ENCODE assay signal across 14 cellular contexts in the genomic region with DNA sequence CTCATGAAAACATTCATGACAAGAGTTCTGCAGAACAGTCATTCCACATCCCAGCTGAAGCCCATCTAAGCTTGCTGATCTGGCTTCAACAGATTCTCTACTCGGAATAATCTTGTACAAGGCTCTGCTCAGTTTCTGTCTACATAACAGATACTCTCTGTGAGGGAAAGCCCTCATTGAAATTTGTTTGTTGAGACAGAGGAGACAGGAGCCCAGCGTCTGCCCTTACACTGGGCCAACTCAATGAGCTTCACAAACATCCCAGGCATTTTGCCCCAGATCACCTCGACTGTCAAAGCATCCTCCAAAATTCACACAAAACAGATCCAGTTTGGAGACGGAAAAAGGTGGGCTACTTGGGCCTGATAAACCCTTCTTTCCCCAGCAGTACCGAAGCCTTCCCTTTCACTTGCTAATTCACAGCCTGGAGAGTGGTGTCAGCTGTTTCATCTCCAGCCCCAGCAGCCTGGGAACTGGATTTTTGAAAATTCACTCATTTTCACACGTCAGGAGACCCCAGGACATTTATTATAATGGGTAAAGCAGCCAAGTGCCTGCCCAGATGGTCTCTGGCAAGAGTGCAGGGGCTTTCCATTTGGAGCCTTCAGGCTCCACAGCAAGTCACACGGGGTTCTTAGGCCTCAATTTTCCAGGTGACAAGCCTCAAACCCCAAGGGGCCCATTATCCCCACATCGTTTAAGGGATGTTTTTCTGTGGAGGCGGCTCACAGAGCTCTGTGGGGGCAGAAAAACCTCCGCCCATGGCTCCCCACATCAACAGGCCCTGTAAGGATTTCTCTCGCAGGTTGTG. TPM values are rescaled to one million over a fixed set of nuclear protein-coding genes. Genes with fewer than 3 reads are reported as not detected.
DNase-seq lines count a peak whose midpoint lies in the region; ATAC-seq and TF ChIP-seq lines count a peak whose summit lies in the region.
"Had no signal": no experiment of that assay in that cellular context is flagged by ENCODE, and none has a peak within 500 bp of the region (broad histone marks: within the 10 kb centered on the region; RNA-seq: fewer than 3 reads in every experiment).

No MANE protein-coding gene starts in this region.

- H3K27ac Mint-ChIP-seq in activated T-helper 1 cell treated with anti-CD3 and anti-CD28 coated beads, Interleukin-12 subunit alpha, Interleukin-12 subunit beta, Interleukin-2, Interleukin-4 antibody, amounts not matched to agents 30 ng/mL and 10 ng/mL and 1 ng/mL, durations not matched to agents 14 hours and 24 hours and 36 hours, result peak overlapping the region; percentile 67
- H3K27ac Mint-ChIP-seq in naive thymus-derived CD4-positive, alpha-beta T cell, result peak overlapping the region in 7 of 9 donors; percentile 26 to 88 (median 59)

- H3K27ac ChIP-seq in HEK293 (ENCODE audit: extremely low read depth, low read depth, low read length), result no peak overlapping the region
- H3K27ac ChIP-seq in naive thymus-derived CD4-positive, alpha-beta T cell (ENCODE audit: low read depth, low read length), result no peak overlapping the region
- H3K27ac ChIP-seq: A549 had no signal

- no peak for TF ChIP-seq CTCF in HEK293 (tag by site-specific recombination; IDR thresholded peaks at IDR 0.05)

- H3K27me3 Mint-ChIP-seq in activated T-helper 1 cell treated with anti-CD3 and anti-CD28 coated beads, Interleukin-12 subunit alpha, Interleukin-12 subunit beta, Interleukin-2, Interleukin-4 antibody, amounts not matched to agents 30 ng/mL and 10 ng/mL and 1 ng/mL, durations not matched to agents 14 hours and 24 hours and 36 hours (ENCODE audit: insufficient read depth), result no peaks in the 10 kb centered on the region
- no peaks in the 10 kb centered on the region for H3K27me3 Mint-ChIP-seq in naive thymus-derived CD4-positive, alpha-beta T cell

- peaks cover 17% of the 10 kb centered on the region for H3K36me3 Mint-ChIP-seq in activated T-helper 1 cell treated with anti-CD3 and anti-CD28 coated beads, Interleukin-12 subunit alpha, Interleukin-12 subunit beta, Interleukin-2, Interleukin-4 antibody, amounts not matched to agents 30 ng/mL and 10 ng/mL and 1 ng/mL, durations not matched to agents 14 hours and 24 hours and 36 hours (ENCODE audit: low read depth)
- H3K36me3 Mint-ChIP-seq in naive thymus-derived CD4-positive, alpha-beta T cell, result peaks cover 0 to 8% (median 0%) of the 10 kb centered on the region in 5 donors

- no peak overlapping the region for H3K4me3 Mint-ChIP-seq in activated T-helper 1 cell treated with anti-CD3 and anti-CD28 coated beads, Interleukin-12 subunit alpha, Interleukin-12 subunit beta, Interleukin-2, Interleukin-4 antibody, amounts not matched to agents 30 ng/mL and 10 ng/mL and 1 ng/mL, durations not matched to agents 14 hours and 24 hours and 36 hours
- H3K4me3 Mint-ChIP-seq in naive thymus-derived CD4-positive, alpha-beta T cell, result peak overlapping the region in 2 of 10 donors; percentile 6 to 32

- H3K4me3 ChIP-seq in HEK293 (ENCODE audit: low read depth, low read length), result no peak overlapping the region
- no peak overlapping the region for H3K4me3 ChIP-seq in naive thymus-derived CD4-positive, alpha-beta T cell (ENCODE audit: low read length)
- H3K4me3 ChIP-seq: A549, heart right ventricle had no signal

- H3K27me3 ChIP-seq in naive thymus-derived CD4-positive, alpha-beta T cell (ENCODE audit: control insufficient read depth in 2 of 2, insufficient read depth in 2 of 2, low read length in 2 of 2), result no peaks in the 10 kb centered on the region
- H3K27me3 ChIP-seq: heart right ventricle had no signal

- H3K4me1 Mint-ChIP-seq in activated T-helper 1 cell treated with anti-CD3 and anti-CD28 coated beads, Interleukin-12 subunit alpha, Interleukin-12 subunit beta, Interleukin-2, Interleukin-4 antibody, amounts not matched to agents 30 ng/mL and 10 ng/mL and 1 ng/mL, durations not matched to agents 14 hours and 24 hours and 36 hours (ENCODE audit: low read depth), result peaks cover 77% of the 10 kb centered on the region
- peaks cover 46 to 87% (median 77%) of the 10 kb centered on the region in 7 donors for H3K4me1 Mint-ChIP-seq in naive thymus-derived CD4-positive, alpha-beta T cell

- peaks cover 0 to 5% of the 10 kb centered on the region in 2 experiments; a peak in 1 of 3 replicates for H3K36me3 ChIP-seq in HEK293 (ENCODE audit: control insufficient read depth in 2 of 2, insufficient read depth in 1 of 2, low read length in 2 of 2)
- H3K36me3 ChIP-seq in naive thymus-derived CD4-positive, alpha-beta T cell (ENCODE audit: control insufficient read depth in 2 of 3, insufficient read depth in 3 of 3, low read length in 3 of 3), result no peaks in the 10 kb centered on the region

- CTCF ChIA-PET in HEK293 (lab: Yijun Ruan, JAX), result interaction anchor here (0.5 to 0.9 kb wide), 5 partner anchors 9 to 1167 kb away, joined by 3 read pairs; no protein-coding TSS in a partner anchor
- CTCF ChIA-PET in naive thymus-derived CD4-positive, alpha-beta T cell (lab: Charles Lee), result interaction anchor here (0.6 to 2.9 kb wide), 8 partner anchors 9 to 473 kb away, joined by 3 to 15 read pairs (median 4); no protein-coding TSS in a partner anchor

- POLR2A ChIA-PET in HEK293 (lab: Yijun Ruan, JAX), result interaction anchor here (2.2 kb wide), 1 partner anchor 8 kb away, joined by 10 read pairs; no protein-coding TSS in a partner anchor
- POLR2A ChIA-PET in naive thymus-derived CD4-positive, alpha-beta T cell (lab: Charles Lee), result interaction anchor here (0.9 to 3.8 kb wide), 4 partner anchors 9 to 73 kb away, joined by 3 to 31 read pairs (median 11); no protein-coding TSS in a partner anchor

- intact Hi-C loops in activated T-helper 1 cell treated with anti-CD3 and anti-CD28 coated beads, Interleukin-12 subunit alpha, Interleukin-12 subunit beta, Interleukin-2, Interleukin-4 antibody, amounts not matched to agents 30 ng/mL and 10 ng/mL and 1 ng/mL, durations not matched to agents 14 hours and 24 hours and 36 hours (cut with micrococcal nuclease), result no loop called here
- intact Hi-C loops in naive thymus-derived CD4-positive, alpha-beta T cell (cut with micrococcal nuclease), result no loop called here

- peaks cover 10% of the 10 kb centered on the region for H3K4me1 ChIP-seq in HEK293 (ENCODE audit: control insufficient read depth, insufficient read depth, low read length)
- H3K4me1 ChIP-seq in naive thymus-derived CD4-positive, alpha-beta T cell (ENCODE audit: control insufficient read depth in 2 of 2, insufficient read depth in 2 of 2, low read length in 2 of 2), result peaks cover 47 to 52% of the 10 kb centered on the region in 2 donors
- H3K4me1 ChIP-seq: A549 had no signal

- no peaks in the 10 kb centered on the region for H3K9me3 Mint-ChIP-seq in activated T-helper 1 cell treated with anti-CD3 and anti-CD28 coated beads, Interleukin-12 subunit alpha, Interleukin-12 subunit beta, Interleukin-2, Interleukin-4 antibody, amounts not matched to agents 30 ng/mL and 10 ng/mL and 1 ng/mL, durations not matched to agents 14 hours and 24 hours and 36 hours
- no peaks in the 10 kb centered on the region for H3K9me3 Mint-ChIP-seq in naive thymus-derived CD4-positive, alpha-beta T cell

- DNase-seq in NCI-H2107 (lab: John Stamatoyannopoulos, UW), result peak; percentile 44
- DNase-seq in NCI-H2107 treated with DMSO at 0.1 percent for 48 hours (lab: John Stamatoyannopoulos, UW; ENCODE audit: unreplicated experiment), result no peak
- no peak for DNase-seq in activated T-helper 1 cell treated with anti-CD3 and anti-CD28 coated beads, Interleukin-12 subunit alpha, Interleukin-12 subunit beta, Interleukin-2, Interleukin-4 antibody, amounts not matched to agents 30 ng/mL and 10 ng/mL and 1 ng/mL, durations not matched to agents 14 hours and 24 hours and 36 hours (ENCODE audit: low spot score)
- no peak for DNase-seq in naive thymus-derived CD4-positive, alpha-beta T cell
- DNase-seq in cortex of kidney (lab: John Stamatoyannopoulos, UW), result no peak
- DNase-seq: activated T-cell treated with anti-CD3 and anti-CD28 coated beads for 4 hours, heart right ventricle, SIG-M5, small intestine, trophoblast cell had no signal

- no peak for ATAC-seq in naive thymus-derived CD4-positive, alpha-beta T cell
- ATAC-seq in GM21447 (IDR thresholded peaks at IDR 0.05; ENCODE audit: unreplicated experiment) (no peak), GM18868 (IDR thresholded peaks at IDR 0.05; ENCODE audit: unreplicated experiment) (no peak)

- no peaks in the 10 kb centered on the region for H3K9me3 ChIP-seq in HEK293 (ENCODE audit: control insufficient read depth, insufficient read depth, low read depth, low read length)
- no peaks in the 10 kb centered on the region for H3K9me3 ChIP-seq in naive thymus-derived CD4-positive, alpha-beta T cell (ENCODE audit: control insufficient read depth in 2 of 3, low read length in 3 of 3)
- H3K9me3 ChIP-seq: A549, heart right ventricle had no signal

TF ChIP-seq in HEK293, 187 proteins besides CTCF, POLR2A, EP300 and RAD21 (continues in another document):
- TF ChIP-seq ZNF530 (tag by site-specific recombination; IDR thresholded peaks at IDR 0.05; ENCODE audit: low read depth) (no peak), WT1 (tag by site-specific recombination; IDR thresholded peaks at IDR 0.05) (no peak)
- TF ChIP-seq, protein P1, sequence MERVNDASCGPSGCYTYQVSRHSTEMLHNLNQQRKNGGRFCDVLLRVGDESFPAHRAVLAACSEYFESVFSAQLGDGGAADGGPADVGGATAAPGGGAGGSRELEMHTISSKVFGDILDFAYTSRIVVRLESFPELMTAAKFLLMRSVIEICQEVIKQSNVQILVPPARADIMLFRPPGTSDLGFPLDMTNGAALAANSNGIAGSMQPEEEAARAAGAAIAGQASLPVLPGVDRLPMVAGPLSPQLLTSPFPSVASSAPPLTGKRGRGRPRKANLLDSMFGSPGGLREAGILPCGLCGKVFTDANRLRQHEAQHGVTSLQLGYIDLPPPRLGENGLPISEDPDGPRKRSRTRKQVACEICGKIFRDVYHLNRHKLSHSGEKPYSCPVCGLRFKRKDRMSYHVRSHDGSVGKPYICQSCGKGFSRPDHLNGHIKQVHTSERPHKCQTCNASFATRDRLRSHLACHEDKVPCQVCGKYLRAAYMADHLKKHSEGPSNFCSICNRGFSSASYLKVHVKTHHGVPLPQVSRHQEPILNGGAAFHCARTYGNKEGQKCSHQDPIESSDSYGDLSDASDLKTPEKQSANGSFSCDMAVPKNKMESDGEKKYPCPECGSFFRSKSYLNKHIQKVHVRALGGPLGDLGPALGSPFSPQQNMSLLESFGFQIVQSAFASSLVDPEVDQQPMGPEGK (tag by site-specific recombination; IDR thresholded peaks at IDR 0.05), result no peak

RNA-seq across cellular contexts. Expression of a gene that starts 7.3 kb away (rescaled TPM):
- 66.6 and 72.4 TPM in 2 replicates for total RNA-seq in activated T-helper 1 cell treated with anti-CD3 and anti-CD28 coated beads, Interleukin-12 subunit alpha, Interleukin-12 subunit beta, Interleukin-2, Interleukin-4 antibody, amounts not matched to agents 30 ng/mL and 10 ng/mL and 1 ng/mL, durations not matched to agents 14 hours and 24 hours and 36 hours
- 10 to 100 TPM; 13.8 to 55.1 (median 18.0) TPM for total RNA-seq in naive thymus-derived CD4-positive, alpha-beta T cell
- polyA plus RNA-seq in naive thymus-derived CD4-positive, alpha-beta T cell, result 10 to 100 TPM; 94.0 to 95.5 TPM

RNA-seq across cellular contexts. Expression of a gene that starts 59.4 kb away (rescaled TPM):
- total RNA-seq in activated T-helper 1 cell treated with anti-CD3 and anti-CD28 coated beads, Interleukin-12 subunit alpha, Interleukin-12 subunit beta, Interleukin-2, Interleukin-4 antibody, amounts not matched to agents 30 ng/mL and 10 ng/mL and 1 ng/mL, durations not matched to agents 14 hours and 24 hours and 36 hours, result 53.5 and 54.4 TPM in 2 replicates
- 10 to 100 TPM; 70.0 to 89.4 (median 71.8) TPM for total RNA-seq in naive thymus-derived CD4-positive, alpha-beta T cell
- polyA plus RNA-seq in naive thymus-derived CD4-positive, alpha-beta T cell, result 10 to 100 TPM; 21.1 to 34.2 TPM
